In genomic region chr15:88454867-88455810, GRCh38 we compare ENCODE assay signal across 8 cellular contexts. TPM values are rescaled to one million over a fixed set of nuclear protein-coding genes. Genes with fewer than 3 reads are reported as not detected.
DNase-seq lines count a peak whose midpoint lies in the region; ATAC-seq, FAIRE-seq and TF ChIP-seq lines count a peak whose summit lies in the region.

No MANE protein-coding gene starts in this region.

- TF ChIP-seq EP300 in K562 (IDR thresholded peaks at IDR 0.05; ENCODE audit: low read length): no peak

- H3K36me3 ChIP-seq in right atrium auricular region (peaks cover 22% of the 10 kb centered on the region), MM.1S (replicated peaks; ENCODE audit: insufficient read depth, low read length) (no peaks in the 10 kb centered on the region), K562 (ENCODE audit: control insufficient read depth, insufficient read depth, low read length) (peaks cover 24% of the 10 kb centered on the region)

- no peaks in the 10 kb centered on the region for H3K9me2 ChIP-seq in MM.1S (replicated peaks; ENCODE audit: insufficient read depth, low read length)

- no peaks in the 10 kb centered on the region for H3K9me1 ChIP-seq in K562 (ENCODE audit: control insufficient read depth, insufficient read depth, low read length)

- peak; percentile 90 for ATAC-seq in Right ventricle myocardium superior (ENCODE audit: poor library complexity)
- peak; percentile 73 for ATAC-seq in HG02571 (IDR thresholded peaks at IDR 0.05; ENCODE audit: unreplicated experiment)
- peak; percentile 90 for ATAC-seq in K562

- H3K27ac ChIP-seq in right atrium auricular region (no peak overlapping the region), MM.1S (ENCODE audit: low read length) (no peak overlapping the region), K562 (ENCODE audit: extremely low read depth, low read depth, low read length) (no peak overlapping the region)

- DNase-seq in Right ventricle myocardium superior (peak; percentile 63), right atrium auricular region (ENCODE audit: low spot score) (no peak), MM.1S (peak; percentile 80), SHP77 (lab: John Stamatoyannopoulos, UW) (peak; percentile 71 to 81), K562 (ENCODE audit: extremely low read depth in 1 of 4, low spot score in 3 of 4) (peak; percentile 57 to 64 (median 60)), iPS-NIHi11 (ENCODE audit: low spot score) (peak; percentile 82)
- peak; percentile 4 to 20 for DNase-seq in stimulated activated CD4-positive, alpha-beta T cell treated with anti-CD3 and anti-CD28 coated beads, Interleukin-1b, Interleukin-23, amount 100 ng/mL, for 4 hours (ENCODE audit: low read depth in 2 of 2)

- peak; percentile 87 for FAIRE-seq in K562 (lab: Jason Lieb, UNC)

- H3K9ac ChIP-seq in MM.1S (ENCODE audit: low read length) (no peak overlapping the region), K562 (ENCODE audit: insufficient read depth in 1 of 2, low read depth in 2 of 2, low read length in 2 of 2) (no peak overlapping the region)

- H3K4me3 ChIP-seq in right atrium auricular region (no peak overlapping the region), MM.1S (ENCODE audit: low read length) (no peak overlapping the region), K562 (no peak overlapping the region)

- H3K4me1 ChIP-seq in right atrium auricular region (peaks cover 0 to 8% of the 10 kb centered on the region in 2 donors), MM.1S (ENCODE audit: low read length) (peaks cover 7% of the 10 kb centered on the region), K562 (replicated peaks in 1 of 2; ENCODE audit: control insufficient read depth in 2 of 2, insufficient read depth in 2 of 2, low read length in 2 of 2) (no peaks in the 10 kb centered on the region; a peak in 1 of 5 replicates)

- peak; percentile 14 to 54; a peak in 3 of 4 replicates for TF ChIP-seq RAD21 in K562 (CRISPR knock-in tag; conservative IDR thresholded peaks at IDR 0.05 in 1 of 2, IDR thresholded peaks at IDR 0.05 in 1 of 2)

- H3K4me2 ChIP-seq in MM.1S (ENCODE audit: low read depth, low read length) (0 out of 2 replicates have a peak overlapping the region, but pooled peaks have one; percentile 8), K562 (ENCODE audit: insufficient read depth, low read length) (no peak overlapping the region)

- 27% methylated on average over 9 of the region's 9 CpGs for WGBS in K562 (ENCODE audit: insufficient coverage, low coverage, missing lambda C conversion rate)

- H3K79me2 ChIP-seq in MM.1S (ENCODE audit: low read length): no peaks in the 10 kb centered on the region
- no peaks in the 10 kb centered on the region for H3K79me2 ChIP-seq in K562 (ENCODE audit: control insufficient read depth, insufficient read depth, low read length)

- H3K9me3 ChIP-seq in right atrium auricular region: no peaks in the 10 kb centered on the region
- H3K9me3 ChIP-seq in MM.1S (replicated peaks; ENCODE audit: insufficient read depth, low read length): no peaks in the 10 kb centered on the region
- H3K9me3 ChIP-seq in K562 (replicated peaks; ENCODE audit: control insufficient read depth, insufficient read depth, low read depth, low read length): no peaks in the 10 kb centered on the region

- intact Hi-C loops in Right ventricle myocardium superior (cut with DNase I) (no loop called here), K562 (cut with micrococcal nuclease) (loop anchor here (5.0 kb wide), 2 partner anchors 208 to 1538 kb away; no protein-coding TSS in a partner anchor)

- H3K27me3 ChIP-seq in right atrium auricular region: no peaks in the 10 kb centered on the region
- no peaks in the 10 kb centered on the region for H3K27me3 ChIP-seq in MM.1S (replicated peaks; ENCODE audit: insufficient read depth, low read length)
- peaks cover 4 to 6% of the 10 kb centered on the region in 2 experiments; a peak in 2 of 5 replicates for H3K27me3 ChIP-seq in K562 (ENCODE audit: control insufficient read depth in 2 of 2, insufficient read depth in 2 of 2, low read length in 2 of 2)

- POLR2A ChIA-PET in K562 (lab: Yijun Ruan, JAX): interaction anchor here (0.5 to 3.1 kb wide), 5 partner anchors 10 to 192 kb away, joined by 3 to 16 read pairs (median 4); partner anchors contain the start of genes AEN, MRPL46 and MRPS11

- TF ChIP-seq CTCF in right atrium auricular region (IDR thresholded peaks at IDR 0.05) (peak in 1 of 2 donors; percentile 77), MM.1S (IDR thresholded peaks at IDR 0.05; ENCODE audit: low read length) (peak; percentile 82), K562 (IDR thresholded peaks at IDR 0.05 in 2 of 3, conservative IDR thresholded peaks at IDR 0.05 in 1 of 3; ENCODE audit: insufficient read depth in 2 of 3, low read depth in 1 of 3, low read length in 3 of 3) (peak; percentile 69 to 74 (median 73))

- in situ Hi-C loops in K562 (cut with MboI): no loop called here

- no TSS peak for BruUV-seq in K562 (replicated peaks; lab: Mats Ljungman, UMichigan)

- no peaks in the 10 kb centered on the region for H3F3A ChIP-seq in MM.1S (ENCODE audit: insufficient read depth, low read length)

- CTCF ChIA-PET in K562 (lab: Yijun Ruan, JAX; ENCODE audit: low intra/inter-chr PET ratio): interaction anchor here (0.5 kb wide), 1 partner anchor 19 kb away, joined by 5 read pairs; no protein-coding TSS in a partner anchor

- TF ChIP-seq POLR2A in K562 (conservative IDR thresholded peaks at IDR 0.05): no peak

- no peak overlapping the region for H2AFZ ChIP-seq in MM.1S (ENCODE audit: low read length)
- H2AFZ ChIP-seq in K562 (ENCODE audit: low read depth, low read length): no peak overlapping the region

- no peaks in the 10 kb centered on the region for H4K20me1 ChIP-seq in MM.1S (ENCODE audit: insufficient read depth, low read length)
- H4K20me1 ChIP-seq in K562 (replicated peaks; ENCODE audit: control insufficient read depth, insufficient read depth, low read length): 0 out of 2 replicates have a peak, but pooled peaks cover 6% of the 10 kb centered on the region

TF ChIP-seq in K562, 482 proteins besides CTCF, POLR2A, EP300 and RAD21 (continues in another document):
- TF ChIP-seq ZNF444 (CRISPR knock-in tag; IDR thresholded peaks at IDR 0.05) (no peak), RFX1 (IDR thresholded peaks at IDR 0.05) (no peak), ZZZ3 (IDR thresholded peaks at IDR 0.05) (no peak)
- TF ChIP-seq, protein P1, sequence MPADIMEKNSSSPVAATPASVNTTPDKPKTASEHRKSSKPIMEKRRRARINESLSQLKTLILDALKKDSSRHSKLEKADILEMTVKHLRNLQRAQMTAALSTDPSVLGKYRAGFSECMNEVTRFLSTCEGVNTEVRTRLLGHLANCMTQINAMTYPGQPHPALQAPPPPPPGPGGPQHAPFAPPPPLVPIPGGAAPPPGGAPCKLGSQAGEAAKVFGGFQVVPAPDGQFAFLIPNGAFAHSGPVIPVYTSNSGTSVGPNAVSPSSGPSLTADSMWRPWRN (IDR thresholded peaks at IDR 0.05; ENCODE audit: low read depth): no peak
- TF ChIP-seq, protein P2, sequence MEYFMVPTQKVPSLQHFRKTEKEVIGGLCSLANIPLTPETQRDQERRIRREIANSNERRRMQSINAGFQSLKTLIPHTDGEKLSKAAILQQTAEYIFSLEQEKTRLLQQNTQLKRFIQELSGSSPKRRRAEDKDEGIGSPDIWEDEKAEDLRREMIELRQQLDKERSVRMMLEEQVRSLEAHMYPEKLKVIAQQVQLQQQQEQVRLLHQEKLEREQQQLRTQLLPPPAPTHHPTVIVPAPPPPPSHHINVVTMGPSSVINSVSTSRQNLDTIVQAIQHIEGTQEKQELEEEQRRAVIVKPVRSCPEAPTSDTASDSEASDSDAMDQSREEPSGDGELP (CRISPR knock-in tag; IDR thresholded peaks at IDR 0.05; ENCODE audit: borderline replicate concordance): peak; percentile 89

RNA-seq across cellular contexts. Expression of gene MRPL46, which starts 12.0 kb away (rescaled TPM):
- 68.5 TPM for total RNA-seq in Right ventricle myocardium superior
- 10 to 100 TPM; 26.1 to 43.5 TPM for total RNA-seq in right atrium auricular region
- 21.6 and 31.4 TPM in 2 replicates for total RNA-seq in K562 (2011; cell fraction: chromatin; rRNA removed; ENCODE audit: low replicate concordance)
- 20.0 and 23.3 TPM in 2 replicates for total RNA-seq in K562 (2011; cell fraction: nucleolus; rRNA removed)
- 28.5 and 34.7 TPM in 2 replicates for total RNA-seq in K562 (2011; cell fraction: nucleoplasm; rRNA removed)
- 43.0 and 44.7 TPM in 2 replicates for total RNA-seq in K562 (2014; rRNA removed)
- total RNA-seq in K562 (2014; rRNA removed; fragmentation: Illumina TruSeq; extraction: Trizol): 49.2 and 55.0 TPM in 2 replicates
- 48.4 and 50.0 TPM in 2 replicates for total RNA-seq in K562 (2015; rRNA removed; fragmentation: Illumina TruSeq; extraction: Trizol)
- total RNA-seq in K562 (2021): 41.2 and 41.9 TPM in 2 replicates
- polyA plus RNA-seq in K562 (2011; rRNA removed): 41.3 and 49.8 TPM in 2 replicates
- polyA plus RNA-seq in K562 (2011; cell fraction: cytosol; rRNA removed): 28.2 and 33.0 TPM in 2 replicates
- polyA plus RNA-seq in K562 (2011; cell fraction: nucleus; rRNA removed): 30.7 and 36.3 TPM in 2 replicates
- 24.9 and 32.7 TPM in 2 replicates for polyA plus RNA-seq in K562 (2012)
- 46.5 and 50.8 TPM in 2 replicates for polyA plus RNA-seq in K562 (2014; fragmentation: Illumina TruSeq; extraction: Trizol)
- 10 to 100 TPM; 66.9 to 71.2 TPM for polyA plus RNA-seq in K562 (2014; fragmentation: Nextera tagmentation; extraction: Ambion mirVana)
- 72.2 and 74.6 TPM in 2 replicates for polyA plus RNA-seq in K562 (2014; rRNA removed)
- 15.8 and 19.1 TPM in 2 replicates for polyA minus RNA-seq in K562 (2011; rRNA and poly(A)+ RNA removed)
- 5.6 and 7.3 TPM in 2 replicates for polyA minus RNA-seq in K562 (2011; cell fraction: cytosol; rRNA and poly(A)+ RNA removed)
- 34.6 and 48.7 TPM in 2 replicates for polyA minus RNA-seq in K562 (2011; cell fraction: nucleus; rRNA and poly(A)+ RNA removed)

RNA-seq across cellular contexts. Expression of gene MRPS11, which starts 12.4 kb away (rescaled TPM):
- total RNA-seq in Right ventricle myocardium superior (73.6 TPM), right atrium auricular region (10 to 100 TPM; 29.3 to 47.5 TPM), K562 (2014; rRNA removed) (54.9 and 75.7 TPM in 2 replicates), K562 (2014; rRNA removed; fragmentation: Illumina TruSeq; extraction: Trizol) (40.4 and 44.8 TPM in 2 replicates), K562 (2015; rRNA removed; fragmentation: Illumina TruSeq; extraction: Trizol) (51.3 and 52.9 TPM in 2 replicates), K562 (2021) (61.1 and 72.9 TPM in 2 replicates)
- total RNA-seq in K562 (2011; cell fraction: chromatin; rRNA removed; ENCODE audit: low replicate concordance): 31.8 and 43.4 TPM in 2 replicates
- total RNA-seq in K562 (2011; cell fraction: nucleolus; rRNA removed): 23.3 and 25.0 TPM in 2 replicates
- 25.3 and 42.7 TPM in 2 replicates for total RNA-seq in K562 (2011; cell fraction: nucleoplasm; rRNA removed)
- polyA plus RNA-seq in K562 (2011; rRNA removed) (57.3 and 67.3 TPM in 2 replicates), K562 (2014; fragmentation: Illumina TruSeq; extraction: Trizol) (53.1 and 54.1 TPM in 2 replicates), K562 (2014; fragmentation: Nextera tagmentation; extraction: Ambion mirVana) (10 to 100 TPM; 28.3 to 39.4 TPM), K562 (2014; rRNA removed) (83.2 and 90.3 TPM in 2 replicates)
- 54.0 and 96.1 TPM in 2 replicates for polyA plus RNA-seq in K562 (2011; cell fraction: cytosol; rRNA removed)
- 30.1 and 33.7 TPM in 2 replicates for polyA plus RNA-seq in K562 (2011; cell fraction: nucleus; rRNA removed)
- polyA plus RNA-seq in K562 (2012): 39.9 and 51.0 TPM in 2 replicates
- 20.8 and 28.3 TPM in 2 replicates for polyA minus RNA-seq in K562 (2011; rRNA and poly(A)+ RNA removed)
- 21.4 and 27.4 TPM in 2 replicates for polyA minus RNA-seq in K562 (2011; cell fraction: cytosol; rRNA and poly(A)+ RNA removed)
- polyA minus RNA-seq in K562 (2011; cell fraction: nucleus; rRNA and poly(A)+ RNA removed): 13.7 and 19.4 TPM in 2 replicates
